In the genomic region with DNA sequence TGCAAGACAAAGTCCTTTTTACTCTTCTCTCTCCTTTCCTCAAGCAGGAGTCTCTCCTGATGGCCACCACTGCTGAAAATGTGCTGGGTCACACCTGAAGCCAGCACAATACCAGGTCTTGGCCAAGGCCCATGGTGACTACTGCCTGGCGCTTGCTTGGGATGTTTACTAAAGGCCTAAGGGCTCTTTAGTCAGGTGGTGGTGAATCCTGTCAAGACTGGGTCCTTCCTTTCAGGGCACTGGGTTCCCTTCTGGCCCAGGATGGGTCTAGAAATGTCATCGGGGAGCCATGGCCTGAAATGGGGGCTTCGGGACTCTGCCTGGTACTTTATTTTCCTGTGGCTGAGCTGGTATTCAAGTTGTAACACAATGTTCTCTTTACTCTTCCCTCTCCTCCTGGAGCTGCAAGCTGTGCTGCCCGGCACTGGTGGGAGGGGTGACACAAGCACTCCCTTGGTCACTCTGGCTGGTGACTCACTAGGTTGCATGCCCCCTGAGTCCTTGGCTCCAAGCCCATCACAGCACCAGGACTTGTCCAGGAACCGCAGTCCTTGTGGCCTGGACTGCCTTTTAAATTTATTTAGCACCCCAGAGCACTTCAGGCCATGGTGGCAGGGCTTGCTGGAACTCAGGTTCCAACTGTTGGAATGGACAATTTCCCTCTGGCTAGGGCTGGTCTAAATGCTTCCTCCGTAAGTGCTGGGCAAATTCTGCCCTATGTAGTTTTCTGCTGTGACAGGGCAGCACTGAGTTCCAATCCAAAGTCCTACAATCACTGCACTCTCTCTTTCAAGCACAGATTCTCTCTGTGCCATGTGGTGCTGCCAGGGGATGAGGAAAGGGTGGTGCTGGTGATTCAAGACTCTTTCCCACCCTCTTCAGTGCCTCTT, we compare ENCODE assay signal across 15 cellular contexts. TPM values are rescaled to one million over a fixed set of nuclear protein-coding genes. Genes with fewer than 3 reads are reported as not detected.
DNase-seq lines count a peak whose midpoint lies in the region; ATAC-seq lines count a peak whose summit lies in the region.
"Had no signal": no experiment of that assay in that cellular context is flagged by ENCODE, and none has a peak within 500 bp of the region (broad histone marks: within the 10 kb centered on the region; RNA-seq: fewer than 3 reads in every experiment).

No MANE protein-coding gene starts in this region.

- no peaks in the 10 kb centered on the region for H3K36me3 ChIP-seq in SJCRH30
- H3K36me3 ChIP-seq: pancreas had no signal

- DNase-seq in DMS53 treated with DMSO at 0.1 percent for 48 hours (lab: John Stamatoyannopoulos, UW; ENCODE audit: unreplicated experiment): peak; percentile 27
- peak; percentile 13 to 20 for DNase-seq in SJCRH30
- peak; percentile 87 for DNase-seq in fibroblast of gingiva (ENCODE audit: low read depth)
- peak; percentile 30 for DNase-seq in pulmonary artery endothelial cell (ENCODE audit: low read depth, low spot score)
- no peak for DNase-seq in germinal center (ENCODE audit: low spot score)
- DNase-seq in GM19238 (ENCODE audit: insufficient read length, low spot score): no peak
- DNase-seq in RKO (ENCODE audit: low spot score): no peak
- DNase-seq: activated CD8-positive, alpha-beta memory T cell treated with anti-CD3 and anti-CD28 coated beads, Interleukin-2, amount 50 U/mL, for 48 hours; foreskin melanocyte; NCI-H1694 treated with DMSO at 0.1 percent for 48 hours; stimulated activated CD4-positive, alpha-beta T cell treated with anti-CD3 and anti-CD28 coated beads, Interleukin-4, amount 100 ng/mL, for 4 hours had no signal

- H3K4me3 ChIP-seq in SJCRH30: no peak overlapping the region
- H3K4me3 ChIP-seq: pancreas had no signal

- H3K9me3 ChIP-seq in SJCRH30 (replicated peaks): no peaks in the 10 kb centered on the region
- H3K9me3 ChIP-seq: pancreas had no signal

- no peak overlapping the region for H3K27ac ChIP-seq in SJCRH30
- H3K27ac ChIP-seq: pancreas had no signal

- no peak for ATAC-seq in GM21717 (IDR thresholded peaks at IDR 0.05; ENCODE audit: unreplicated experiment)
- ATAC-seq: left lobe of liver, pancreas had no signal

- H3K27me3 ChIP-seq in SJCRH30: no peaks in the 10 kb centered on the region
- H3K27me3 ChIP-seq: pancreas had no signal

- no peaks in the 10 kb centered on the region for H3K4me1 ChIP-seq in SJCRH30
- H3K4me1 ChIP-seq: pancreas had no signal

RNA-seq across cellular contexts. Expression of a gene that starts 11.3 kb away (rescaled TPM):
- not detected in 2 replicates for total RNA-seq in SJCRH30 (2014; rRNA removed; shearing (Covaris generic))
- total RNA-seq in pulmonary artery endothelial cell: not detected in 2 replicates
- total RNA-seq: left lobe of liver, pancreas, subcutaneous adipose tissue had no signal

RNA-seq across cellular contexts. Expression of a gene that starts 52.1 kb away (rescaled TPM):
- total RNA-seq in SJCRH30 (2014; rRNA removed; shearing (Covaris generic)): 0.15 and 0.34 TPM in 2 replicates
- total RNA-seq in pulmonary artery endothelial cell: 0.13 and 0.25 TPM in 2 replicates

Comparison
In these comparisons a context has a peak if more than half of its experiments do, and no peak if none do; other contexts are left out.
1. DNase-seq: peak in DMS53 treated with DMSO at 0.1 percent for 48 hours (single experiment), SJCRH30 (2 of 2), fibroblast of gingiva (single experiment) and pulmonary artery endothelial cell (single experiment); none in germinal center (single experiment), GM19238 (single experiment) and RKO (single experiment).